ENCODE assay signal across 8 cellular contexts in the genomic region with DNA sequence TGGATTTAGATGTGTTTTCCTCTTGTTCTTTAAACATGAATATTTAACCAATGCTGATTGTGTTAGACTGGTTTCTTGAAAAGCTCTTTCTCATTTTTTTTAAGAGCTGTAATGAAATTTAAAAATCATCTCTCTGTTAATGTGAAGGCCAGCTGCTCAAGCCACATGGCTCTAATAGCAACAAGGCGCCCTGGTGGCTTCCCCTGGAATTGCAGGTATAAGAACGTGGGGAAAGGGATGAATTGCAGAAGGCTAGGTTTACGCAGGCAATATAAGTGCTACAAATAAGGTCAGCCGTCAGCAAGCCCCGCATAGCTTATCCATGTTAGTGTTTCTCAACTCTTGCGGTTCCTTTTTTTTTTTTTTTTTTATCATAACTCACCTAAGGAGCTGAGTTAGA.
DNase-seq lines count a peak whose midpoint lies in the region; ATAC-seq and TF ChIP-seq lines count a peak whose summit lies in the region.

No MANE protein-coding gene starts in this region.

- no peak overlapping the region for H3K9ac ChIP-seq in KMS-11

- DNase-seq in A673 (ENCODE audit: low spot score), result peak; percentile 10
- peak; percentile 52 for DNase-seq in GM12865 (ENCODE audit: low read depth)
- DNase-seq in ecto neural progenitor cell (ENCODE audit: low spot score), result peak; percentile 54
- DNase-seq in stimulated activated CD8-positive, alpha-beta memory T cell treated with anti-CD3 and anti-CD28 coated beads, Interleukin-4, amount 100 ng/mL, for 48 hours, result peak; percentile 52
- no peak for DNase-seq in posterior cingulate gyrus

- CTCF ChIA-PET in A673 (lab: Charles Lee), result interaction anchor here (0.6 kb wide), 1 partner anchor 109 kb away, joined by 3 read pairs; no protein-coding TSS in a partner anchor

- H3K4me2 ChIP-seq in KMS-11, result no peak overlapping the region

- H3K4me3 ChIP-seq in A673 (ENCODE audit: low read depth, low read length, poor library complexity, severe bottlenecking) (no peak overlapping the region), GM12865 (ENCODE audit: low read depth, low read length) (no peak overlapping the region), KMS-11 (IDR thresholded peaks at IDR 0.05; ENCODE audit: insufficient read depth, low read depth, low read length) (no peak overlapping the region)

- POLR2A ChIA-PET in A673 (lab: Charles Lee; ENCODE audit: low non-redundant PET), result no interaction called here

- no peaks in the 10 kb centered on the region for H3K4me1 ChIP-seq in A673 (ENCODE audit: insufficient read depth, low read length, poor library complexity, severe bottlenecking)
- no peaks in the 10 kb centered on the region for H3K4me1 ChIP-seq in KMS-11 (ENCODE audit: low read depth, poor library complexity, severe bottlenecking)

- H3K27ac ChIP-seq in A673 (ENCODE audit: low read depth, low read length, poor library complexity, severe bottlenecking) (no peak overlapping the region), KMS-11 (no peak overlapping the region)

- H4K20me1 ChIP-seq in KMS-11 (ENCODE audit: insufficient read depth), result no peaks in the 10 kb centered on the region

- BruUV-seq in A673 (replicated peaks; lab: Mats Ljungman, UMichigan), result no TSS peak

- H3K9me3 ChIP-seq in A673 (ENCODE audit: low read depth, low read length, poor library complexity, severe bottlenecking), result no peaks in the 10 kb centered on the region

- intact Hi-C loops in A673 (cut with micrococcal nuclease; ENCODE audit: unreplicated experiment) (no loop called here), posterior cingulate gyrus (cut with DNase I) (no loop called here)

- peak; percentile 50 for TF ChIP-seq CTCF in A673 (conservative IDR thresholded peaks at IDR 0.05; ENCODE audit: low read depth, low read length)
- peak; percentile 66 for TF ChIP-seq CTCF in GM12865 (IDR thresholded peaks at IDR 0.05; ENCODE audit: insufficient read depth, low read depth, low read length, missing control alignments)
- peak; percentile 39 for TF ChIP-seq CTCF in KMS-11 (conservative IDR thresholded peaks at IDR 0.05; ENCODE audit: low read depth, low read length)

- H2AFZ ChIP-seq in KMS-11 (ENCODE audit: low read depth), result no peak overlapping the region

- H3K79me2 ChIP-seq in KMS-11 (ENCODE audit: insufficient read depth, low read depth), result no peaks in the 10 kb centered on the region

- ATAC-seq in GM19395 (IDR thresholded peaks at IDR 0.05; ENCODE audit: unreplicated experiment) (no peak), GM18858 (IDR thresholded peaks at IDR 0.05; ENCODE audit: unreplicated experiment) (no peak)

- H3K36me3 ChIP-seq in A673 (ENCODE audit: insufficient read depth, low read length, poor library complexity, severe bottlenecking) (no peaks in the 10 kb centered on the region), KMS-11 (ENCODE audit: insufficient read depth) (no peaks in the 10 kb centered on the region)

- no peaks in the 10 kb centered on the region for H3K27me3 ChIP-seq in A673 (replicated peaks; ENCODE audit: insufficient read depth, low read depth, low read length, poor library complexity)
- H3K27me3 ChIP-seq in KMS-11 (ENCODE audit: insufficient read depth, low read depth), result no peaks in the 10 kb centered on the region

Comparison
In these comparisons a context has a peak if more than half of its experiments do, and no peak if none do; other contexts are left out.
1. DNase-seq: peak in A673 (single experiment), GM12865 (single experiment), ecto neural progenitor cell (single experiment) and stimulated activated CD8-positive, alpha-beta memory T cell treated with anti-CD3 and anti-CD28 coated beads, Interleukin-4, amount 100 ng/mL, for 48 hours (single experiment); none in posterior cingulate gyrus (0 of 10).
2. Peak in every context shown above with its lines, with median percentiles within 50 percentile points of each other: CTCF ChIP-seq.